In the genomic region with DNA sequence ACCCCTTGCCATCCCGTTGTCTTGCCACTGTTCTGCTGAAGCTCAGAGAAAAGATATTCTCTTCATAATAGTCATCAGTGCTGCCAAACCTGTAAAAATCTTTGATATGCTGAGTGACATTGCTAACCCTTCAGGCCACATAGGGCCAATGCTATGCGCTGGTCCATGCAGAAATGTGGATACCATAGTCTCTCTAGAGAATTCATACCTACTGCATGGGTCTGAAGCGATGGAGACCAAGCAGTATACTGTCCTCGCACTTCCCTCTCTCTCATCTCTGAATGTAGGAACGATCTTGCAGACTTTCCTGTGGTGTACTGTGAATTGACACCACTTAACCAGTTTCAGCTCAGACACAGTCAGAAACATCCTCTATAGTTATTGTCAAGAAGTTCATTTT, we compare ENCODE assay signal across 23 cellular contexts. TPM values are rescaled to one million over a fixed set of nuclear protein-coding genes. Genes with fewer than 3 reads are reported as not detected.
A peak's percentile ranks its signal among the peaks of the same experiment; 100 is the strongest.
DNase-seq lines count a peak whose midpoint lies in the region; ATAC-seq lines count a peak whose summit lies in the region.
"Had no signal": no experiment of that assay in that cellular context is flagged by ENCODE, and none has a peak within 500 bp of the region (broad histone marks: within the 10 kb centered on the region; RNA-seq: fewer than 3 reads in every experiment).

No MANE protein-coding gene starts in this region.

- POLR2A ChIA-PET in T-cell (lab: Charles Lee) = interaction anchor here (0.6 to 1.0 kb wide), 4 partner anchors 8 to 154 kb away, joined by 3 to 4 read pairs (median 3); no protein-coding TSS in a partner anchor

- CTCF ChIA-PET in activated CD8-positive, alpha-beta memory T cell treated with anti-CD3 and anti-CD28 coated beads, Interleukin-2, amount 10 ng/mL, durations not matched to agents 7 days and 5 days (lab: Charles Lee) = interaction anchor here (1.2 to 2.4 kb wide), 3 partner anchors 17 to 215 kb away, joined by 4 to 9 read pairs (median 8); no protein-coding TSS in a partner anchor
- CTCF ChIA-PET in T-cell (lab: Charles Lee) = interaction anchor here (0.6 to 2.4 kb wide), 8 partner anchors 11 to 215 kb away, joined by 3 to 7 read pairs (median 3); no protein-coding TSS in a partner anchor

- peaks cover 44% of the 10 kb centered on the region for H3K4me1 Mint-ChIP-seq in activated CD8-positive, alpha-beta memory T cell treated with anti-CD3 and anti-CD28 coated beads, Interleukin-2, amount 10 ng/mL, durations not matched to agents 7 days and 5 days
- peaks cover 47 to 52% (median 51%) of the 10 kb centered on the region in 3 donors for H3K4me1 Mint-ChIP-seq in T-cell
- peaks cover 57% of the 10 kb centered on the region for H3K4me1 Mint-ChIP-seq in activated naive CD8-positive, alpha-beta T cell (ENCODE audit: low read depth)

- peak; percentile 67 for ATAC-seq in activated CD8-positive, alpha-beta memory T cell treated with anti-CD3 and anti-CD28 coated beads, Interleukin-2, amount 10 ng/mL, durations not matched to agents 7 days and 5 days
- peak; percentile 63 to 75 (median 66) for ATAC-seq in T-cell (replicated peaks in 1 of 4)
- ATAC-seq in stimulated activated naive CD8-positive, alpha-beta T cell treated with anti-CD3 and anti-CD28 coated beads, Interleukin-15, Interleukin-2, amounts not matched to agents 100 U/mL and 50 U/mL, for 24 hours = peak; percentile 9
- no peak for ATAC-seq in GM19467 (IDR thresholded peaks at IDR 0.05; ENCODE audit: unreplicated experiment)
- no peak for ATAC-seq in HG03025 (IDR thresholded peaks at IDR 0.05; ENCODE audit: low FRiP score, unreplicated experiment)

- peaks cover 15% of the 10 kb centered on the region for H3K36me3 Mint-ChIP-seq in activated CD8-positive, alpha-beta memory T cell treated with anti-CD3 and anti-CD28 coated beads, Interleukin-2, amount 10 ng/mL, durations not matched to agents 7 days and 5 days
- no peaks in the 10 kb centered on the region for H3K36me3 Mint-ChIP-seq in T-cell
- peaks cover 3% of the 10 kb centered on the region for H3K36me3 Mint-ChIP-seq in activated naive CD8-positive, alpha-beta T cell
- H3K36me3 Mint-ChIP-seq: type B pancreatic cell had no signal

- peak overlapping the region; percentile 78 for H3K27ac Mint-ChIP-seq in activated CD8-positive, alpha-beta memory T cell treated with anti-CD3 and anti-CD28 coated beads, Interleukin-2, amount 10 ng/mL, durations not matched to agents 7 days and 5 days
- peak overlapping the region; percentile 98 for H3K27ac Mint-ChIP-seq in T-cell
- peak overlapping the region; percentile 98 for H3K27ac Mint-ChIP-seq in activated naive CD8-positive, alpha-beta T cell
- H3K27ac Mint-ChIP-seq: type B pancreatic cell had no signal

- no peaks in the 10 kb centered on the region for H3K27me3 Mint-ChIP-seq in activated CD8-positive, alpha-beta memory T cell treated with anti-CD3 and anti-CD28 coated beads, Interleukin-2, amount 10 ng/mL, durations not matched to agents 7 days and 5 days
- no peaks in the 10 kb centered on the region for H3K27me3 Mint-ChIP-seq in T-cell
- H3K27me3 Mint-ChIP-seq in activated naive CD8-positive, alpha-beta T cell = no peaks in the 10 kb centered on the region
- H3K27me3 Mint-ChIP-seq: type B pancreatic cell had no signal

- H3K4me3 Mint-ChIP-seq in activated CD8-positive, alpha-beta memory T cell treated with anti-CD3 and anti-CD28 coated beads, Interleukin-2, amount 10 ng/mL, durations not matched to agents 7 days and 5 days = no peak overlapping the region
- H3K4me3 Mint-ChIP-seq in T-cell = peak overlapping the region; percentile 1 to 64 (median 22)
- H3K4me3 Mint-ChIP-seq in activated naive CD8-positive, alpha-beta T cell = peak overlapping the region; percentile 54
- H3K4me3 Mint-ChIP-seq: type B pancreatic cell had no signal

- peaks cover 13% of the 10 kb centered on the region for H3K9me3 Mint-ChIP-seq in activated CD8-positive, alpha-beta memory T cell treated with anti-CD3 and anti-CD28 coated beads, Interleukin-2, amount 10 ng/mL, durations not matched to agents 7 days and 5 days (ENCODE audit: low read depth)
- H3K9me3 Mint-ChIP-seq in T-cell = peaks cover 0 to 7% (median 0%) of the 10 kb centered on the region in 3 donors
- H3K9me3 Mint-ChIP-seq in activated naive CD8-positive, alpha-beta T cell (ENCODE audit: low read depth) = peaks cover 4% of the 10 kb centered on the region
- H3K9me3 Mint-ChIP-seq: type B pancreatic cell had no signal

- DNase-seq in activated CD8-positive, alpha-beta memory T cell treated with anti-CD3 and anti-CD28 coated beads, Interleukin-2, amount 10 ng/mL, durations not matched to agents 7 days and 5 days = no peak
- no peak for DNase-seq in activated CD8-positive, alpha-beta memory T cell treated with anti-CD3 and anti-CD28 coated beads, Interleukin-2, amount 50 U/mL, for 48 hours
- peak in 1 of 34 experiments; percentile 6 for DNase-seq in T-cell
- DNase-seq in stimulated activated naive CD8-positive, alpha-beta T cell treated with anti-CD3 and anti-CD28 coated beads, Interleukin-15, Interleukin-2, amounts not matched to agents 100 U/mL and 50 U/mL, for 24 hours = no peak
- DNase-seq in HuH-7.5 (ENCODE audit: low spot score) = no peak
- DNase-seq: anterior cingulate cortex; BE2C; Calu3; dorsolateral prefrontal cortex; GM23248; head of caudate nucleus; KG1; NCI-H1694 treated with DMSO at 0.1 percent for 48 hours; NCI-H2227 treated with DMSO at 0.1 percent for 48 hours; nucleus accumbens; PC-9; small intestine; stimulated activated CD4-positive, alpha-beta T cell treated with anti-CD3 and anti-CD28 coated beads, Interleukin-2, amount 100 ng/mL, for 24 hours; stomach had no signal

RNA-seq across cellular contexts. Expression of a gene that starts 17.9 kb away (rescaled TPM):
- 100 to 1,000 TPM; 210 to 249 TPM for total RNA-seq in activated CD8-positive, alpha-beta memory T cell treated with anti-CD3 and anti-CD28 coated beads, Interleukin-2, amount 10 ng/mL, durations not matched to agents 7 days and 5 days
- total RNA-seq in T-cell = 100 to 1,000 TPM; 225 to 333 (median 238) TPM

Comparison
In these comparisons a context has a peak if more than half of its experiments do, and no peak if none do; other contexts are left out.
1. ATAC-seq: peak in activated CD8-positive, alpha-beta memory T cell treated with anti-CD3 and anti-CD28 coated beads, Interleukin-2, amount 10 ng/mL, durations not matched to agents 7 days and 5 days (single experiment), T-cell (4 of 4) and stimulated activated naive CD8-positive, alpha-beta T cell treated with anti-CD3 and anti-CD28 coated beads, Interleukin-15, Interleukin-2, amounts not matched to agents 100 U/mL and 50 U/mL, for 24 hours (single experiment); none in GM19467 (single experiment) and HG03025 (single experiment).
2. Peak in every context shown above with its lines, with median percentiles within 50 percentile points of each other: H3K27ac Mint-ChIP-seq.